Comparison of ENCODE assay signal across 13 cellular contexts in the genomic region with DNA sequence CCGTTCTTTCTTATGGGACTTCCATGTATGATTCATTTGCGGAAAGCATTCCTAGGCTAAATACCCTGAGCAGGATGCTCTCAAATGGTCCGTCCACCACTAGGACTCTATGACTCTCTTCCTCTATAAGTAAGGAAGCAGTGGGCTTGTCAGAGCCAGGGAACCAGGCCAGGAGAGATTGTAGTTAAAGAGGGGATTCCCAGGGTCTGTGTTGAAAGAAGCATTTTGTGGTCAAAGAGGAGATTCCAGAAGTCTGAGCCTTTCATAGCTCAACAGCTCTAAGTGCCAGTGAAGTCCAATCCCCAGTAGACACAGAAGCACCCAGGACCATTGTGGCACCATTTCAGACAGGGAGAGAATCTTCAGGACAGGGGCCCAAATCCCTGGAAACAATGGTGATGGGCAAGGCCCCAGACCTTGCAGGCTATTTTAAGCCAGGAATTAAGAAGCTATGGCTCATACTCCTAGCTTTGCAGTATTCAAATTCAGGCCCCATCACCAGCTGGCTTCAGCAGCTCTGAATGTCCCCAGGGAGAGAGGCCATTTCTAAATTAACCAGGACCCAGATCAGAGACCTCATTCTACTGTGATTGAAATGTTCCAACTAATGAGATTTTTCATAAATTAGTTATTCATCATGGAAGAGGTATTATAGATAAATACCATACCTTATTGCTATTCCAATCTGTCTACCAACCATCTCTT.
DNase-seq lines count a peak whose midpoint lies in the region; ATAC-seq lines count a peak whose summit lies in the region.
"Had no signal": no experiment of that assay in that cellular context is flagged by ENCODE, and none has a peak within 500 bp of the region (broad histone marks: within the 10 kb centered on the region; RNA-seq: fewer than 3 reads in every experiment).

No MANE protein-coding gene starts in this region.

- POLR2A ChIA-PET in activated CD4-positive, alpha-beta memory T cell treated with anti-CD3 and anti-CD28 coated beads, Interleukin-2, amount 10 ng/mL, durations not matched to agents 7 days and 5 days (lab: Charles Lee), result interaction anchor here (1.2 kb wide), 1 partner anchor 23 kb away, joined by 3 read pairs; no protein-coding TSS in a partner anchor

- peak; percentile 83 for DNase-seq in ELR (ENCODE audit: low read depth)
- peak; percentile 31 for DNase-seq in amniotic stem cell (lab: John Stamatoyannopoulos, UW)
- peak; percentile 59 for DNase-seq in myocyte (ENCODE audit: low read depth)
- DNase-seq in stimulated activated CD4-positive, alpha-beta T cell treated with anti-CD3 and anti-CD28 coated beads, Interleukin-1b, Interleukin-23, amount 100 ng/mL, for 48 hours, result no peak
- no peak for DNase-seq in T-helper 2 cell treated with Interferon-gamma antibody and Interleukin-4, amounts not matched to agents 5 μg/mL and 100 μg/mL, for 36 hours (ENCODE audit: low spot score)
- DNase-seq in activated CD4-positive, alpha-beta memory T cell treated with anti-CD3 and anti-CD28 coated beads, Interleukin-2, amount 10 ng/mL, durations not matched to agents 7 days and 5 days, result no peak
- DNase-seq: effector CD8-positive, alpha-beta T cell; hypothalamus; NCI-H2029; T-helper 17 cell had no signal

- no peaks in the 10 kb centered on the region for H3K9me3 Mint-ChIP-seq in T-helper 2 cell treated with Interferon-gamma antibody and Interleukin-4, amounts not matched to agents 5 μg/mL and 100 μg/mL, for 36 hours
- no peaks in the 10 kb centered on the region for H3K9me3 Mint-ChIP-seq in activated CD4-positive, alpha-beta memory T cell treated with anti-CD3 and anti-CD28 coated beads, Interleukin-2, amount 10 ng/mL, durations not matched to agents 7 days and 5 days
- H3K9me3 Mint-ChIP-seq: IgD-negative memory B cell had no signal

- peaks cover 17% of the 10 kb centered on the region for H3K27me3 Mint-ChIP-seq in T-helper 2 cell treated with Interferon-gamma antibody and Interleukin-4, amounts not matched to agents 5 μg/mL and 100 μg/mL, for 36 hours (ENCODE audit: low read depth)
- H3K27me3 Mint-ChIP-seq in activated CD4-positive, alpha-beta memory T cell treated with anti-CD3 and anti-CD28 coated beads, Interleukin-2, amount 10 ng/mL, durations not matched to agents 7 days and 5 days, result peaks cover 2% of the 10 kb centered on the region
- H3K27me3 Mint-ChIP-seq: T-helper 17 cell had no signal

- H3K4me1 Mint-ChIP-seq in T-helper 2 cell treated with Interferon-gamma antibody and Interleukin-4, amounts not matched to agents 5 μg/mL and 100 μg/mL, for 36 hours (ENCODE audit: low read depth), result peaks cover 4% of the 10 kb centered on the region
- H3K4me1 Mint-ChIP-seq in activated CD4-positive, alpha-beta memory T cell treated with anti-CD3 and anti-CD28 coated beads, Interleukin-2, amount 10 ng/mL, durations not matched to agents 7 days and 5 days, result peaks cover 2% of the 10 kb centered on the region

- ATAC-seq in HG03039 (IDR thresholded peaks at IDR 0.05; ENCODE audit: unreplicated experiment), result peak; percentile 61
- ATAC-seq in HG03460 (IDR thresholded peaks at IDR 0.05; ENCODE audit: unreplicated experiment), result no peak
- ATAC-seq: T-helper 17 cell had no signal

- H3K27ac Mint-ChIP-seq in T-helper 2 cell treated with Interferon-gamma antibody and Interleukin-4, amounts not matched to agents 5 μg/mL and 100 μg/mL, for 36 hours, result no peak overlapping the region
- no peak overlapping the region for H3K27ac Mint-ChIP-seq in activated CD4-positive, alpha-beta memory T cell treated with anti-CD3 and anti-CD28 coated beads, Interleukin-2, amount 10 ng/mL, durations not matched to agents 7 days and 5 days

- H3K4me3 Mint-ChIP-seq in T-helper 2 cell treated with Interferon-gamma antibody and Interleukin-4, amounts not matched to agents 5 μg/mL and 100 μg/mL, for 36 hours, result no peak overlapping the region
- H3K4me3 Mint-ChIP-seq in activated CD4-positive, alpha-beta memory T cell treated with anti-CD3 and anti-CD28 coated beads, Interleukin-2, amount 10 ng/mL, durations not matched to agents 7 days and 5 days, result no peak overlapping the region
- H3K4me3 Mint-ChIP-seq: IgD-negative memory B cell, T-helper 17 cell had no signal

- CTCF ChIA-PET in activated CD4-positive, alpha-beta memory T cell treated with anti-CD3 and anti-CD28 coated beads, Interleukin-2, amount 10 ng/mL, durations not matched to agents 7 days and 5 days (lab: Charles Lee), result no interaction called here

- H3K36me3 Mint-ChIP-seq in T-helper 2 cell treated with Interferon-gamma antibody and Interleukin-4, amounts not matched to agents 5 μg/mL and 100 μg/mL, for 36 hours (ENCODE audit: low read depth), result no peaks in the 10 kb centered on the region
- no peaks in the 10 kb centered on the region for H3K36me3 Mint-ChIP-seq in activated CD4-positive, alpha-beta memory T cell treated with anti-CD3 and anti-CD28 coated beads, Interleukin-2, amount 10 ng/mL, durations not matched to agents 7 days and 5 days (ENCODE audit: low read depth)

Comparison
In these comparisons a context has a peak if more than half of its experiments do, and no peak if none do; other contexts are left out.
1. DNase-seq: peak in ELR (single experiment), amniotic stem cell (single experiment) and myocyte (single experiment); none in stimulated activated CD4-positive, alpha-beta T cell treated with anti-CD3 and anti-CD28 coated beads, Interleukin-1b, Interleukin-23, amount 100 ng/mL, for 48 hours (single experiment), T-helper 2 cell treated with Interferon-gamma antibody and Interleukin-4, amounts not matched to agents 5 μg/mL and 100 μg/mL, for 36 hours (single experiment) and activated CD4-positive, alpha-beta memory T cell treated with anti-CD3 and anti-CD28 coated beads, Interleukin-2, amount 10 ng/mL, durations not matched to agents 7 days and 5 days (single experiment).